In genomic region chr6:157789297-157789696, GRCh38 we compare ENCODE assay signal across 24 cellular contexts. TPM values are rescaled to one million over a fixed set of nuclear protein-coding genes. Genes with fewer than 3 reads are reported as not detected.
DNase-seq lines count a peak whose midpoint lies in the region; ATAC-seq, FAIRE-seq and TF ChIP-seq lines count a peak whose summit lies in the region.
"Had no signal": no experiment of that assay in that cellular context is flagged by ENCODE, and none has a peak within 500 bp of the region (broad histone marks: within the 10 kb centered on the region; RNA-seq: fewer than 3 reads in every experiment).

No MANE protein-coding gene starts in this region.

- no peaks in the 10 kb centered on the region for H3K36me3 Mint-ChIP-seq in GM23338 (ENCODE audit: low read depth)
- H3K36me3 Mint-ChIP-seq: CD14-positive monocyte; CD4-positive, alpha-beta memory T cell; CD4-positive, CD25-positive, alpha-beta regulatory T cell; CD8-positive, alpha-beta memory T cell had no signal

- 80% methylated on average over 3 of the region's 3 CpGs for WGBS in K562 (ENCODE audit: insufficient coverage, low coverage, missing lambda C conversion rate)

- H3K9ac ChIP-seq in K562 (ENCODE audit: insufficient read depth in 1 of 2, low read depth in 2 of 2, low read length in 2 of 2) = no peak overlapping the region
- no peak overlapping the region for H3K9ac ChIP-seq in subcutaneous abdominal adipose tissue (ENCODE audit: low read length in 5 of 5)
- H3K9ac ChIP-seq: BLaER1 had no signal

- 0 out of 2 replicates have a peak, but pooled peaks cover 2% of the 10 kb centered on the region for H3K9me2 ChIP-seq in GM23338 (ENCODE audit: insufficient read depth)

- H3F3A ChIP-seq in GM23338 (replicated peaks; ENCODE audit: low read depth) = no peaks in the 10 kb centered on the region

- H3K4me1 ChIP-seq in GM23338 (ENCODE audit: insufficient read depth) = no peaks in the 10 kb centered on the region
- H3K4me1 ChIP-seq in K562 (replicated peaks in 1 of 2; ENCODE audit: control insufficient read depth in 2 of 2, insufficient read depth in 2 of 2, low read length in 2 of 2) = peaks cover 4 to 7% of the 10 kb centered on the region in 2 experiments; a peak in 3 of 5 replicates
- H3K4me1 ChIP-seq in subcutaneous abdominal adipose tissue (ENCODE audit: control insufficient read depth in 5 of 5, insufficient read depth in 5 of 5, low read length in 5 of 5) = peaks cover 8 to 49% (median 29%) of the 10 kb centered on the region in 5 donors
- H3K4me1 ChIP-seq: BE2C, BLaER1 had no signal

- POLR2A ChIA-PET in K562 (lab: Yijun Ruan, JAX) = interaction anchor here (1.2 to 1.3 kb wide), 2 partner anchors 11 to 13 kb away, joined by 3 to 4 read pairs; no protein-coding TSS in a partner anchor

- H2AFZ ChIP-seq in GM23338 = peak overlapping the region; percentile 68; the same call in 1 of the 2 replicates
- H2AFZ ChIP-seq in K562 (ENCODE audit: low read depth, low read length) = peak overlapping the region; percentile 53; the same call in 1 of the 2 replicates

- DNase-seq in GM23338 (ENCODE audit: low spot score) (no peak), K562 (ENCODE audit: extremely low read depth in 1 of 4, low spot score in 3 of 4) (no peak)
- no peak for DNase-seq in activated CD8-positive, alpha-beta memory T cell treated with anti-CD3 and anti-CD28 coated beads, Interleukin-2, amount 50 U/mL, for 4 hours
- DNase-seq: 8988T; ACHN; C1 segment of cervical spinal cord; CD4-positive, alpha-beta memory T cell; CD4-positive, CD25-positive, alpha-beta regulatory T cell; CD8-positive, alpha-beta memory T cell; COR-L47; DMS 273 treated with DMSO at 0.1 percent for 48 hours; DMS79; DND-41; EL; GDM1 had no signal

- H3K4me3 ChIP-seq in GM23338 (peak overlapping the region; percentile 32; the same call in 1 of the 2 replicates), K562 (no peak overlapping the region), subcutaneous abdominal adipose tissue (ENCODE audit: low read depth in 1 of 5, low read length in 5 of 5) (no peak overlapping the region)
- H3K4me3 ChIP-seq: BLaER1, GM12878 had no signal

- H3K27ac Mint-ChIP-seq in GM23338 = no peak overlapping the region
- H3K27ac Mint-ChIP-seq: CD14-positive monocyte; CD8-positive, alpha-beta memory T cell had no signal

- ATAC-seq in GM23338 = no peak
- no peak for ATAC-seq in K562
- no peak for ATAC-seq in GM19328 (IDR thresholded peaks at IDR 0.05; ENCODE audit: unreplicated experiment)
- ATAC-seq: GM12878 had no signal

- H3K79me2 ChIP-seq in GM23338 (replicated peaks; ENCODE audit: insufficient read depth) (no peaks in the 10 kb centered on the region), K562 (ENCODE audit: control insufficient read depth, insufficient read depth, low read length) (no peaks in the 10 kb centered on the region)

- H3K9me3 ChIP-seq in K562 (replicated peaks; ENCODE audit: control insufficient read depth, insufficient read depth, low read depth, low read length) (no peaks in the 10 kb centered on the region), subcutaneous abdominal adipose tissue (ENCODE audit: control insufficient read depth in 5 of 5, low read length in 5 of 5) (peaks cover 0 to 2% (median 0%) of the 10 kb centered on the region in 5 donors)
- H3K9me3 ChIP-seq: BE2C had no signal

- no peaks in the 10 kb centered on the region; the same call in 2 of the 3 replicates for H3K9me3 Mint-ChIP-seq in GM23338
- H3K9me3 Mint-ChIP-seq: CD4-positive, alpha-beta memory T cell had no signal

- TF ChIP-seq CTCF in GM23338 (conservative IDR thresholded peaks at IDR 0.05; ENCODE audit: low read depth in 2 of 2) (no peak), K562 (IDR thresholded peaks at IDR 0.05 in 2 of 3, conservative IDR thresholded peaks at IDR 0.05 in 1 of 3; ENCODE audit: insufficient read depth in 2 of 3, low read depth in 1 of 3, low read length in 3 of 3) (no peak)

- in situ Hi-C loops in K562 (cut with MboI) = no loop called here

- TF ChIP-seq RAD21 in K562 (CRISPR knock-in tag; conservative IDR thresholded peaks at IDR 0.05 in 1 of 2, IDR thresholded peaks at IDR 0.05 in 1 of 2) = no peak

- no peaks in the 10 kb centered on the region for H3K27me3 Mint-ChIP-seq in GM23338 (ENCODE audit: insufficient read depth, low read depth, poor library complexity)

- no peak for TF ChIP-seq POLR2A in K562 (conservative IDR thresholded peaks at IDR 0.05)

- H4K20me1 ChIP-seq in GM23338 (replicated peaks; ENCODE audit: insufficient read depth) = no peaks in the 10 kb centered on the region
- H4K20me1 ChIP-seq in K562 (replicated peaks; ENCODE audit: control insufficient read depth, insufficient read depth, low read length) = no peaks in the 10 kb centered on the region
- H4K20me1 ChIP-seq: BLaER1 had no signal

- CTCF ChIA-PET in K562 (lab: Yijun Ruan, JAX; ENCODE audit: low intra/inter-chr PET ratio) = no interaction called here

- H3K27me3 ChIP-seq in GM23338 (ENCODE audit: insufficient read depth) (no peaks in the 10 kb centered on the region), K562 (ENCODE audit: control insufficient read depth in 2 of 2, insufficient read depth in 2 of 2, low read length in 2 of 2) (no peaks in the 10 kb centered on the region), subcutaneous abdominal adipose tissue (ENCODE audit: control insufficient read depth in 5 of 5, insufficient read depth in 4 of 5, low read length in 5 of 5) (no peaks in the 10 kb centered on the region)
- H3K27me3 ChIP-seq: BE2C, BLaER1 had no signal

- intact Hi-C loops in K562 (cut with micrococcal nuclease) = no loop called here

- H3K4me2 ChIP-seq in GM23338 (0 out of 2 replicates have a peak overlapping the region, but pooled peaks have one; percentile 61), K562 (ENCODE audit: insufficient read depth, low read length) (no peak overlapping the region)
- H3K4me2 ChIP-seq: BLaER1 had no signal

- no peaks in the 10 kb centered on the region for H3K4me1 Mint-ChIP-seq in GM23338
- H3K4me1 Mint-ChIP-seq: CD14-positive monocyte; CD8-positive, alpha-beta memory T cell had no signal

- H3K36me3 ChIP-seq in GM23338 (ENCODE audit: insufficient read depth) = no peaks in the 10 kb centered on the region
- H3K36me3 ChIP-seq in K562 (ENCODE audit: control insufficient read depth, insufficient read depth, low read length) = no peaks in the 10 kb centered on the region
- no peaks in the 10 kb centered on the region for H3K36me3 ChIP-seq in subcutaneous abdominal adipose tissue (ENCODE audit: control insufficient read depth in 5 of 5, insufficient read depth in 5 of 5, low read length in 5 of 5)
- H3K36me3 ChIP-seq: BE2C, BLaER1 had no signal

- no peaks in the 10 kb centered on the region for H3K9me1 ChIP-seq in K562 (ENCODE audit: control insufficient read depth, insufficient read depth, low read length)

- no peak for FAIRE-seq in K562 (lab: Jason Lieb, UNC)
- FAIRE-seq: A204.1, GM12878, GM12892, GM18507 had no signal

- no peak for TF ChIP-seq EP300 in K562 (IDR thresholded peaks at IDR 0.05; ENCODE audit: low read length)

- no peak overlapping the region for H3K4me3 Mint-ChIP-seq in GM23338
- H3K4me3 Mint-ChIP-seq: CD14-positive monocyte; CD4-positive, alpha-beta memory T cell; CD4-positive, CD25-positive, alpha-beta regulatory T cell; CD8-positive, alpha-beta memory T cell had no signal

- BruUV-seq in K562 (replicated peaks; lab: Mats Ljungman, UMichigan) = no TSS peak

- H3K27ac ChIP-seq in GM23338 (ENCODE audit: low read depth) (no peak overlapping the region), K562 (ENCODE audit: extremely low read depth, low read depth, low read length) (no peak overlapping the region), subcutaneous abdominal adipose tissue (ENCODE audit: low read depth, low read length) (peak overlapping the region; percentile 10)
- H3K27ac ChIP-seq: BLaER1 had no signal

TF ChIP-seq in GM23338, 12 proteins besides CTCF, POLR2A, EP300 and RAD21 (continues in another document):
- TF ChIP-seq EZH2 (IDR thresholded peaks at IDR 0.05; ENCODE audit: low read depth, unreplicated experiment) = no peak
- no peak for TF ChIP-seq POLR2AphosphoS5 (IDR thresholded peaks at IDR 0.05; ENCODE audit: low read depth)
- TF ChIP-seq EZH2phosphoT487 (IDR thresholded peaks at IDR 0.05; ENCODE audit: unreplicated experiment) = no peak
- no peak for TF ChIP-seq ZNF114 (CRISPR knock-in tag; IDR thresholded peaks at IDR 0.05)

TF ChIP-seq in K562, 482 proteins besides CTCF, POLR2A, EP300 and RAD21 (continues in another document):
- TF ChIP-seq SUPT5H (IDR thresholded peaks at IDR 0.05) (no peak), HMG20B (CRISPR knock-in tag; IDR thresholded peaks at IDR 0.05) (no peak)
- TF ChIP-seq, protein P1, sequence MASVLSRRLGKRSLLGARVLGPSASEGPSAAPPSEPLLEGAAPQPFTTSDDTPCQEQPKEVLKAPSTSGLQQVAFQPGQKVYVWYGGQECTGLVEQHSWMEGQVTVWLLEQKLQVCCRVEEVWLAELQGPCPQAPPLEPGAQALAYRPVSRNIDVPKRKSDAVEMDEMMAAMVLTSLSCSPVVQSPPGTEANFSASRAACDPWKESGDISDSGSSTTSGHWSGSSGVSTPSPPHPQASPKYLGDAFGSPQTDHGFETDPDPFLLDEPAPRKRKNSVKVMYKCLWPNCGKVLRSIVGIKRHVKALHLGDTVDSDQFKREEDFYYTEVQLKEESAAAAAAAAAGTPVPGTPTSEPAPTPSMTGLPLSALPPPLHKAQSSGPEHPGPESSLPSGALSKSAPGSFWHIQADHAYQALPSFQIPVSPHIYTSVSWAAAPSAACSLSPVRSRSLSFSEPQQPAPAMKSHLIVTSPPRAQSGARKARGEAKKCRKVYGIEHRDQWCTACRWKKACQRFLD (CRISPR knock-in tag; IDR thresholded peaks at IDR 0.05) = no peak

RNA-seq across cellular contexts. Expression of gene SNX9, which starts 33.7 kb away (rescaled TPM):
- total RNA-seq in GM23338 (2014; rRNA removed; shearing (Covaris generic)) = 21.2 and 23.3 TPM in 2 replicates
- polyA plus RNA-seq in GM23338 (2016; fragmentation: Nextera tagmentation; extraction: Ambion mirVana) (18.1 and 18.4 TPM in 2 replicates), K562 (2011; rRNA removed) (63.6 and 80.2 TPM in 2 replicates), K562 (2014; fragmentation: Illumina TruSeq; extraction: Trizol) (79.5 and 81.7 TPM in 2 replicates), K562 (2014; fragmentation: Nextera tagmentation; extraction: Ambion mirVana) (1 to 10 TPM; 6.0 to 7.3 TPM), K562 (2014; rRNA removed) (61.3 and 70.0 TPM in 2 replicates)
- 38.7 and 52.0 TPM in 2 replicates for total RNA-seq in K562 (2011; cell fraction: chromatin; rRNA removed; ENCODE audit: low replicate concordance)
- total RNA-seq in K562 (2011; cell fraction: nucleolus; rRNA removed) = 23.3 and 24.7 TPM in 2 replicates
- total RNA-seq in K562 (2011; cell fraction: nucleoplasm; rRNA removed) = 28.7 and 31.5 TPM in 2 replicates
- total RNA-seq in K562 (2014; rRNA removed) (57.1 and 64.3 TPM in 2 replicates), K562 (2014; rRNA removed; fragmentation: Illumina TruSeq; extraction: Trizol) (52.8 and 59.8 TPM in 2 replicates), K562 (2015; rRNA removed; fragmentation: Illumina TruSeq; extraction: Trizol) (45.2 and 48.1 TPM in 2 replicates), K562 (2021) (66.8 and 72.2 TPM in 2 replicates)
- polyA plus RNA-seq in K562 (2011; cell fraction: cytosol; rRNA removed) = 35.7 and 42.0 TPM in 2 replicates
- polyA plus RNA-seq in K562 (2011; cell fraction: nucleus; rRNA removed) = 56.0 and 61.8 TPM in 2 replicates
- polyA plus RNA-seq in K562 (2012) = 38.3 and 43.4 TPM in 2 replicates
- polyA minus RNA-seq in K562 (2011; rRNA and poly(A)+ RNA removed) = 59.7 and 63.7 TPM in 2 replicates
- 28.7 and 35.8 TPM in 2 replicates for polyA minus RNA-seq in K562 (2011; cell fraction: cytosol; rRNA and poly(A)+ RNA removed)
- polyA minus RNA-seq in K562 (2011; cell fraction: nucleus; rRNA and poly(A)+ RNA removed) = 21.7 and 34.3 TPM in 2 replicates
